ENCODE assay signal across 16 cellular contexts in the genomic region with DNA sequence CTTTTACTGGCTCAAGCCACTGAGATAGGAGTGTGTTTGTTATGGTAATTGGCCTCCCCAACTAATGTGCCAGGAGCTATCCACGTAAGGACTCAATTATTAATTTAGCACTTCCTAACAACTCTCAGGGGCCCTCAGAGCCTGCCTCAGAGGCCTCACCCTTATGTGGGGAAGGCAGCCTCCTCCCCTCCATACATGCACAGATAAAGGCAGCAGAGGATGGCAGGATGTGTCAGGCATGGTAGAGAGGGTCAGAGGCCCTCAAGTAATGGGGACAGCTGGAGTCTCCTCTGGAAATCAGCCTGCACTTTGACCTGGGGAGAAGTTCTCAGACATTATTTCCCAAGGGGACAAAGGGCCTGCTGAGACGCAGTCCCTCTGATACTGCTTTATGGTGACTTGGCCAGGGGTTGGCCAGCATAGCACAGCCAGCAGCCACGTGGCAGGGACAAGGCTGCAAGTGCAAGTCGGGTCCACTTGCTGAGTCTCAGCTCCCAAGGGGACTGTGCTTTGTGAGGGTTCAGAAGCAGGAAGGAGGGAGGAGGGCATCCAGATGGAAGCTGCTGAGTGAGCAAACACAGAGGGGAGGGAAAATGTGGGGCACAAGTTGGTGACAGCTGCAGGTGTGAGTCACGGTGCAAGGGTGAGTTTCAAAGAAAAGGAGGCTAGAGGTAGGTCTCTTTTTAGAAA. TPM values are rescaled to one million over a fixed set of nuclear protein-coding genes. Genes with fewer than 3 reads are reported as not detected.
DNase-seq lines count a peak whose midpoint lies in the region; ATAC-seq and TF ChIP-seq lines count a peak whose summit lies in the region.
"Had no signal": no experiment of that assay in that cellular context is flagged by ENCODE, and none has a peak within 500 bp of the region (broad histone marks: within the 10 kb centered on the region; RNA-seq: fewer than 3 reads in every experiment).

No MANE protein-coding gene starts in this region.

- H2AFZ ChIP-seq in GM23338 = 0 out of 2 replicates have a peak overlapping the region, but pooled peaks have one; percentile 28

- no peak for TF ChIP-seq POLR2A in GM18505 (IDR thresholded peaks at IDR 0.05; ENCODE audit: borderline replicate concordance, extremely low read depth, insufficient read depth, insufficient read length)

- CTCF ChIA-PET in Calu3 (lab: Charles Lee) = no interaction called here

- no peaks in the 10 kb centered on the region for H3K9me3 ChIP-seq in SJCRH30 (replicated peaks)

- DNase-seq in Calu3 (peak; percentile 24), GM23338 (ENCODE audit: low spot score) (no peak), SJCRH30 (peak; percentile 58 to 74), myocyte (ENCODE audit: low read depth) (peak; percentile 43), NCI-H2196 (lab: John Stamatoyannopoulos, UW; ENCODE audit: unreplicated experiment) (no peak), H4 (ENCODE audit: low spot score) (no peak)
- DNase-seq: activated CD4-positive, alpha-beta T cell treated with anti-CD3 and anti-CD28 coated beads, Interleukin-2, amount 10 ng/mL, durations not matched to agents 24 days and 14 days; brain microvascular endothelial cell; CD4-positive, alpha-beta T cell; effector memory CD4-positive, alpha-beta T cell; kidney; NCI-H187 treated with DMSO at 0.1 percent for 48 hours; T-helper 1 cell had no signal

- H3K9me3 Mint-ChIP-seq in Calu3 (ENCODE audit: low read depth, unreplicated experiment) = no peaks in the 10 kb centered on the region
- peaks cover 3% of the 10 kb centered on the region; the same call in 1 of the 3 replicates for H3K9me3 Mint-ChIP-seq in GM23338
- H3K9me3 Mint-ChIP-seq: activated CD4-positive, alpha-beta T cell treated with anti-CD3 and anti-CD28 coated beads, Interleukin-2, amount 10 ng/mL, durations not matched to agents 24 days and 14 days; CD4-positive, alpha-beta T cell had no signal

- H3K27me3 ChIP-seq in GM23338 (ENCODE audit: insufficient read depth) (no peaks in the 10 kb centered on the region), SJCRH30 (no peaks in the 10 kb centered on the region)

- no peaks in the 10 kb centered on the region for H3F3A ChIP-seq in GM23338 (replicated peaks; ENCODE audit: low read depth)

- peaks cover 37% of the 10 kb centered on the region for H3K27me3 Mint-ChIP-seq in Calu3 (ENCODE audit: unreplicated experiment)
- H3K27me3 Mint-ChIP-seq in GM23338 (ENCODE audit: insufficient read depth, low read depth, poor library complexity) = peaks cover 10% of the 10 kb centered on the region

- peaks cover 8% of the 10 kb centered on the region for H3K4me1 Mint-ChIP-seq in Calu3 (ENCODE audit: low read depth, unreplicated experiment)
- peaks cover 3% of the 10 kb centered on the region; the same call in 1 of the 3 replicates for H3K4me1 Mint-ChIP-seq in GM23338
- H3K4me1 Mint-ChIP-seq: activated CD4-positive, alpha-beta T cell treated with anti-CD3 and anti-CD28 coated beads, Interleukin-2, amount 10 ng/mL, durations not matched to agents 24 days and 14 days had no signal

- H3K36me3 Mint-ChIP-seq in Calu3 (ENCODE audit: insufficient read depth, unreplicated experiment) (no peaks in the 10 kb centered on the region), GM23338 (ENCODE audit: low read depth) (no peaks in the 10 kb centered on the region)

- no peaks in the 10 kb centered on the region for H4K20me1 ChIP-seq in GM23338 (replicated peaks; ENCODE audit: insufficient read depth)

- H3K4me3 ChIP-seq in GM23338 = no peak overlapping the region
- no peak overlapping the region for H3K4me3 ChIP-seq in SJCRH30
- H3K4me3 ChIP-seq: smooth muscle cell had no signal

- intact Hi-C loops in Calu3 (cut with micrococcal nuclease; ENCODE audit: unreplicated experiment) = no loop called here

- no peak for TF ChIP-seq CTCF in Calu3 (IDR thresholded peaks at IDR 0.05; ENCODE audit: unreplicated experiment)
- TF ChIP-seq CTCF in GM23338 (conservative IDR thresholded peaks at IDR 0.05; ENCODE audit: low read depth in 2 of 2) = no peak

- ATAC-seq in GM23338 (no peak), GM18505 (IDR thresholded peaks at IDR 0.05; ENCODE audit: unreplicated experiment) (no peak)

- H3K27ac Mint-ChIP-seq in Calu3 (ENCODE audit: unreplicated experiment) (no peak overlapping the region), GM23338 (no peak overlapping the region)
- H3K27ac Mint-ChIP-seq: activated CD4-positive, alpha-beta T cell treated with anti-CD3 and anti-CD28 coated beads, Interleukin-2, amount 10 ng/mL, durations not matched to agents 24 days and 14 days; CD4-positive, alpha-beta T cell had no signal

- H3K27ac ChIP-seq in GM23338 (ENCODE audit: low read depth) = no peak overlapping the region
- peak overlapping the region; percentile 89 for H3K27ac ChIP-seq in SJCRH30
- H3K27ac ChIP-seq: brain microvascular endothelial cell had no signal

- no peak overlapping the region for H3K4me3 Mint-ChIP-seq in Calu3 (ENCODE audit: low read depth, unreplicated experiment)
- H3K4me3 Mint-ChIP-seq in GM23338 = no peak overlapping the region
- H3K4me3 Mint-ChIP-seq: activated CD4-positive, alpha-beta T cell treated with anti-CD3 and anti-CD28 coated beads, Interleukin-2, amount 10 ng/mL, durations not matched to agents 24 days and 14 days; CD4-positive, alpha-beta T cell had no signal

- no peaks in the 10 kb centered on the region for H3K9me2 ChIP-seq in GM23338 (ENCODE audit: insufficient read depth)

- no peaks in the 10 kb centered on the region for H3K4me1 ChIP-seq in GM23338 (ENCODE audit: insufficient read depth)
- H3K4me1 ChIP-seq in SJCRH30 = peaks cover 33% of the 10 kb centered on the region

- H3K79me2 ChIP-seq in GM23338 (replicated peaks; ENCODE audit: insufficient read depth) = no peaks in the 10 kb centered on the region

- H3K36me3 ChIP-seq in GM23338 (ENCODE audit: insufficient read depth) (no peaks in the 10 kb centered on the region), SJCRH30 (no peaks in the 10 kb centered on the region)
- H3K36me3 ChIP-seq: brain microvascular endothelial cell had no signal

- H3K4me2 ChIP-seq in GM23338 = no peak overlapping the region
- H3K4me2 ChIP-seq: smooth muscle cell had no signal

- no TSS peak for BruUV-seq in Calu3 (replicated peaks; lab: Mats Ljungman, UMichigan)

TF ChIP-seq in GM23338, 12 proteins besides CTCF, POLR2A, EP300 and RAD21 (continues in another document):
- TF ChIP-seq ZNF331 (CRISPR knock-in tag; IDR thresholded peaks at IDR 0.05; ENCODE audit: low read depth) (no peak), JUNB (IDR thresholded peaks at IDR 0.05; ENCODE audit: unreplicated experiment) (no peak), ETS1 (IDR thresholded peaks at IDR 0.05) (no peak), POLR2AphosphoS5 (IDR thresholded peaks at IDR 0.05; ENCODE audit: low read depth) (no peak), STAT1 (IDR thresholded peaks at IDR 0.05; ENCODE audit: unreplicated experiment) (no peak), CREB1 (CRISPR knock-in tag; IDR thresholded peaks at IDR 0.05; ENCODE audit: low read depth) (no peak), ZNF114 (CRISPR knock-in tag; IDR thresholded peaks at IDR 0.05) (no peak)
- TF ChIP-seq, protein P1, sequence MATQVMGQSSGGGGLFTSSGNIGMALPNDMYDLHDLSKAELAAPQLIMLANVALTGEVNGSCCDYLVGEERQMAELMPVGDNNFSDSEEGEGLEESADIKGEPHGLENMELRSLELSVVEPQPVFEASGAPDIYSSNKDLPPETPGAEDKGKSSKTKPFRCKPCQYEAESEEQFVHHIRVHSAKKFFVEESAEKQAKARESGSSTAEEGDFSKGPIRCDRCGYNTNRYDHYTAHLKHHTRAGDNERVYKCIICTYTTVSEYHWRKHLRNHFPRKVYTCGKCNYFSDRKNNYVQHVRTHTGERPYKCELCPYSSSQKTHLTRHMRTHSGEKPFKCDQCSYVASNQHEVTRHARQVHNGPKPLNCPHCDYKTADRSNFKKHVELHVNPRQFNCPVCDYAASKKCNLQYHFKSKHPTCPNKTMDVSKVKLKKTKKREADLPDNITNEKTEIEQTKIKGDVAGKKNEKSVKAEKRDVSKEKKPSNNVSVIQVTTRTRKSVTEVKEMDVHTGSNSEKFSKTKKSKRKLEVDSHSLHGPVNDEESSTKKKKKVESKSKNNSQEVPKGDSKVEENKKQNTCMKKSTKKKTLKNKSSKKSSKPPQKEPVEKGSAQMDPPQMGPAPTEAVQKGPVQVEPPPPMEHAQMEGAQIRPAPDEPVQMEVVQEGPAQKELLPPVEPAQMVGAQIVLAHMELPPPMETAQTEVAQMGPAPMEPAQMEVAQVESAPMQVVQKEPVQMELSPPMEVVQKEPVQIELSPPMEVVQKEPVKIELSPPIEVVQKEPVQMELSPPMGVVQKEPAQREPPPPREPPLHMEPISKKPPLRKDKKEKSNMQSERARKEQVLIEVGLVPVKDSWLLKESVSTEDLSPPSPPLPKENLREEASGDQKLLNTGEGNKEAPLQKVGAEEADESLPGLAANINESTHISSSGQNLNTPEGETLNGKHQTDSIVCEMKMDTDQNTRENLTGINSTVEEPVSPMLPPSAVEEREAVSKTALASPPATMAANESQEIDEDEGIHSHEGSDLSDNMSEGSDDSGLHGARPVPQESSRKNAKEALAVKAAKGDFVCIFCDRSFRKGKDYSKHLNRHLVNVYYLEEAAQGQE (IDR thresholded peaks at IDR 0.05; ENCODE audit: unreplicated experiment) = no peak

RNA-seq across cellular contexts. Expression of gene MOGAT2, which starts 17.0 kb away (rescaled TPM):
- total RNA-seq in Calu3 (2022) (not detected in 2 replicates), myocyte (not detected in 2 replicates)
- total RNA-seq in GM23338 (2014; rRNA removed; shearing (Covaris generic)) = not detected in 2 replicates
- polyA plus RNA-seq in GM23338 (2016; fragmentation: Nextera tagmentation; extraction: Ambion mirVana) = not detected in 2 replicates
- total RNA-seq in SJCRH30 (2014; rRNA removed; shearing (Covaris generic)) = 0.18 TPM in 1 of 2 replicates, not detected in the other
- polyA plus RNA-seq in myocyte (2012) = not detected
- total RNA-seq in H4 (2014; rRNA removed; shearing (Covaris generic)) = not detected in 2 replicates
- total RNA-seq: activated CD4-positive, alpha-beta T cell treated with anti-CD3 and anti-CD28 coated beads, Interleukin-2, amount 10 ng/mL, durations not matched to agents 24 days and 14 days; CD4-positive, alpha-beta T cell; kidney; smooth muscle cell had no signal
- polyA plus RNA-seq: neural cell, smooth muscle cell had no signal

RNA-seq across cellular contexts. Expression of gene DGAT2, which starts 33.9 kb away (rescaled TPM):
- total RNA-seq in Calu3 (2022) = 3.9 and 7.5 TPM in 2 replicates
- 1.6 and 2.6 TPM in 2 replicates for total RNA-seq in GM23338 (2014; rRNA removed; shearing (Covaris generic))
- 1.9 TPM in 2 replicates for polyA plus RNA-seq in GM23338 (2016; fragmentation: Nextera tagmentation; extraction: Ambion mirVana)
- 0.67 and 1.3 TPM in 2 replicates for total RNA-seq in SJCRH30 (2014; rRNA removed; shearing (Covaris generic))
- total RNA-seq in myocyte = 1.2 and 1.7 TPM in 2 replicates
- 0.16 TPM for polyA plus RNA-seq in myocyte (2012)
- total RNA-seq in H4 (2014; rRNA removed; shearing (Covaris generic)) = 8.1 and 11.3 TPM in 2 replicates

Comparison
In these comparisons a context has a peak if more than half of its experiments do, and no peak if none do; other contexts are left out.
1. DNase-seq: peak in Calu3 (single experiment), SJCRH30 (2 of 2) and myocyte (single experiment); none in GM23338 (single experiment), NCI-H2196 (single experiment) and H4 (single experiment).